Comparison of ENCODE assay signal across 15 cellular contexts in the genomic region with DNA sequence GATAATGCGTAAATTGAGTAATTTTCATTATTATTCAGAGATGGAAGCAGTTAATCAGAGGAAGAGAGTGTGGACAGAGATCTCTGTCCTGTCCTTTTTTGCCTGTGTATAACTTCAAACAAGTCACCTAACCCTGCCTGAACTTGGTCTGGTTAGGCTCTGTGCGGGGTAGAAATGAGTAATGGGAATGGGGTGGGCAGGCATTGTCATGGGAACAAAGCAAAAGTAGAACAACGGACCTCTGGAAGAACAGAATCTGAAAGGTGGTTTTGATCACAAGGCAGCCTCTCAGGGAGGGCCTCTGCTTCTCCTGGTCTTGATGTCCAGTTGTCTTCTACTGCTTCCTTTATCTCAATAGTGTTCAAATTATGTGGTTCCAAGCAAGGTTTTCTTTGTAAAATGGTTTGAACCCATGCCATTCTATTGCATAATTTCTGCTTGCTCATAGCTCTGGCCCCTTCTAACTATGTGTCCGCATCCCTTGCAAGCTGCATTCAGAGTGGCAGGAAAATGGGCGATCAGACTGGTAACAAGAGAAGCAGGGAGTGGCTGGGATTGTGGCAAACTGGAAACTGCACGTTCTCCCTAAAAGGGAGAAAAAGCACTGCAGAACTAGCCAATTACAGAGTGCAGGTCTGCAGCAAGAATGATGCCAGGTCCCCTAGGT.
A peak's percentile ranks its signal among the peaks of the same experiment; 100 is the strongest.
DNase-seq lines count a peak whose midpoint lies in the region; ATAC-seq, FAIRE-seq and TF ChIP-seq lines count a peak whose summit lies in the region.
"Had no signal": no experiment of that assay in that cellular context is flagged by ENCODE, and none has a peak within 500 bp of the region (broad histone marks: within the 10 kb centered on the region; RNA-seq: fewer than 3 reads in every experiment).

No MANE protein-coding gene starts in this region.

- no peak overlapping the region for H3K4me3 Mint-ChIP-seq in activated T-cell treated with anti-CD3 and anti-CD28 coated beads, Interleukin-2, amount 50 U/mL, for 24 hours
- H3K4me3 Mint-ChIP-seq: T-helper 17 cell had no signal

- H3K36me3 ChIP-seq in fibroblast of lung (ENCODE audit: control insufficient read depth, insufficient read depth, low read length) (no peaks in the 10 kb centered on the region), HepG2 (replicated peaks in 1 of 2; ENCODE audit: control insufficient read depth in 1 of 2, insufficient read depth in 2 of 2, low read length in 2 of 2) (no peaks in the 10 kb centered on the region)
- H3K36me3 ChIP-seq: neutrophil, upper lobe of left lung had no signal

- H3K4me1 Mint-ChIP-seq in activated T-cell treated with anti-CD3 and anti-CD28 coated beads, Interleukin-2, amount 50 U/mL, for 24 hours (ENCODE audit: low read depth) = peaks cover 14% of the 10 kb centered on the region

- H2AFZ ChIP-seq in fibroblast of lung (ENCODE audit: low read length) = no peak overlapping the region
- H2AFZ ChIP-seq in HepG2 (ENCODE audit: low read length) = no peak overlapping the region

- H3K4me2 ChIP-seq in fibroblast of lung (ENCODE audit: extremely low read depth, insufficient read depth, low read length) = no peak overlapping the region
- no peak overlapping the region for H3K4me2 ChIP-seq in HepG2 (ENCODE audit: low read depth, low read length)

- intact Hi-C loops in HepG2 (cut with micrococcal nuclease; ENCODE audit: unreplicated experiment) = no loop called here

- TF ChIP-seq RAD21 in HepG2 (CRISPR knock-in tag; IDR thresholded peaks at IDR 0.05) = no peak

- H3K9me3 ChIP-seq in fibroblast of lung (ENCODE audit: control insufficient read depth, insufficient read depth, low read depth, low read length) = no peaks in the 10 kb centered on the region
- no peaks in the 10 kb centered on the region for H3K9me3 ChIP-seq in HepG2 (ENCODE audit: low read length)
- H3K9me3 ChIP-seq: neutrophil, upper lobe of left lung had no signal

- no peak overlapping the region for H3K4me3 ChIP-seq in fibroblast of lung (replicated peaks in 1 of 4; ENCODE audit: control extremely low read depth in 1 of 4, insufficient read depth in 1 of 4, low read depth in 3 of 4, low read length in 4 of 4)
- H3K4me3 ChIP-seq in HepG2 (replicated peaks in 1 of 3; ENCODE audit: insufficient read depth in 1 of 3, low read depth in 2 of 3, low read length in 3 of 3) = no peak overlapping the region
- H3K4me3 ChIP-seq: coronary artery, K562, upper lobe of left lung had no signal

- no peak overlapping the region for H3K9ac ChIP-seq in fibroblast of lung (ENCODE audit: insufficient read depth, low read length)
- no peak overlapping the region for H3K9ac ChIP-seq in HepG2 (ENCODE audit: insufficient read depth, low read depth, low read length)

- TF ChIP-seq POLR2A in HepG2 (IDR thresholded peaks at IDR 0.05; ENCODE audit: insufficient read depth in 1 of 2, low read depth in 2 of 2, low read length in 2 of 2) = no peak

- no peak overlapping the region for H3K27ac Mint-ChIP-seq in activated T-cell treated with anti-CD3 and anti-CD28 coated beads, Interleukin-2, amount 50 U/mL, for 24 hours
- H3K27ac Mint-ChIP-seq: T-helper 17 cell had no signal

- ATAC-seq in HepG2 = no peak
- ATAC-seq: K562, T-helper 17 cell had no signal

- DNase-seq in NCI-H748 (lab: John Stamatoyannopoulos, UW; ENCODE audit: unreplicated experiment) (peak; percentile 32), NCI-H748 treated with DMSO at 0.1 percent for 48 hours (lab: John Stamatoyannopoulos, UW) (no peak), RPMI7951 (ENCODE audit: low read depth) (peak; percentile 85), fibroblast of lung (ENCODE audit: low read depth in 2 of 2) (peak; percentile 87 to 97), stromal cell of bone marrow (ENCODE audit: low read depth) (peak; percentile 85), HepG2 (ENCODE audit: low spot score) (no peak), SHP77 (lab: John Stamatoyannopoulos, UW) (no peak)
- no peak for DNase-seq in activated T-cell treated with anti-CD3 and anti-CD28 coated beads, Interleukin-2, amount 50 U/mL, for 24 hours
- DNase-seq: 8988T; activated naive CD4-positive, alpha-beta T cell treated with Interleukin-2 at 50 U/mL for 16 hours; T-helper 17 cell; upper lobe of left lung had no signal

- no peaks in the 10 kb centered on the region for H4K20me1 ChIP-seq in fibroblast of lung (ENCODE audit: control insufficient read depth, extremely low read depth, insufficient read depth, low read length)
- H4K20me1 ChIP-seq in HepG2 (ENCODE audit: insufficient read depth, low read length) = peaks cover 3% of the 10 kb centered on the region; the same call in 1 of the 2 replicates

- in situ Hi-C loops in HepG2 (cut with HindIII; ENCODE audit: extremely low pct_ligation_motif_present, low pct_unique_long_range_greater_than_20kb) = no loop called here

- peaks cover 2% of the 10 kb centered on the region for H3K4me1 ChIP-seq in fibroblast of lung (ENCODE audit: control insufficient read depth, extremely low read depth, insufficient read depth, low read length)
- no peaks in the 10 kb centered on the region for H3K4me1 ChIP-seq in HepG2 (ENCODE audit: insufficient read depth, low read length)

- peaks cover 6% of the 10 kb centered on the region for H3K27me3 ChIP-seq in fibroblast of lung (ENCODE audit: control insufficient read depth, insufficient read depth, low read length)
- H3K27me3 ChIP-seq in HepG2 (ENCODE audit: control insufficient read depth in 1 of 2, insufficient read depth in 2 of 2, low read length in 2 of 2) = peaks cover 3 to 26% of the 10 kb centered on the region in 2 experiments; a peak in 4 of 5 replicates

- H3K27me3 Mint-ChIP-seq in activated T-cell treated with anti-CD3 and anti-CD28 coated beads, Interleukin-2, amount 50 U/mL, for 24 hours = peaks cover 68% of the 10 kb centered on the region

- 33% methylated on average over 6 of the region's 6 CpGs for WGBS in HepG2 (ENCODE audit: low lambda C conversion rate)

- H3K36me3 Mint-ChIP-seq in activated T-cell treated with anti-CD3 and anti-CD28 coated beads, Interleukin-2, amount 50 U/mL, for 24 hours (ENCODE audit: low read depth) = peaks cover 2% of the 10 kb centered on the region

- POLR2A ChIA-PET in HepG2 (lab: Yijun Ruan, JAX) = no interaction called here

- no peak for TF ChIP-seq CTCF in fibroblast of lung (conservative IDR thresholded peaks at IDR 0.05 in 1 of 2, IDR thresholded peaks at IDR 0.05 in 1 of 2; ENCODE audit: low read depth in 1 of 2, low read length in 2 of 2)
- no peak for TF ChIP-seq CTCF in HepG2 (CRISPR knock-in tag; IDR thresholded peaks at IDR 0.05)

- CTCF ChIA-PET in HepG2 (lab: Yijun Ruan, JAX; ENCODE audit: low intra/inter-chr PET ratio, low total read pairs) = no interaction called here

- no peak for FAIRE-seq in HepG2 (lab: Jason Lieb, UNC)
- FAIRE-seq: K562 had no signal

- no TSS peak for BruUV-seq in HepG2 (replicated peaks; lab: Mats Ljungman, UMichigan)

- no peak for TF ChIP-seq EP300 in HepG2 (IDR thresholded peaks at IDR 0.05; ENCODE audit: low read depth in 2 of 2, low read length in 2 of 2)
- TF ChIP-seq EP300 in HepG2 (CRISPR knock-in tag; IDR thresholded peaks at IDR 0.05; ENCODE audit: borderline replicate concordance) = no peak

- H3K27ac ChIP-seq in fibroblast of lung (ENCODE audit: insufficient read depth, low read length) (no peak overlapping the region), HepG2 (ENCODE audit: extremely low read length, insufficient read depth, low read length) (no peak overlapping the region)
- H3K27ac ChIP-seq: neutrophil, upper lobe of left lung had no signal

- H3K79me2 ChIP-seq in fibroblast of lung (ENCODE audit: control insufficient read depth, insufficient read depth, low read length) (no peaks in the 10 kb centered on the region), HepG2 (ENCODE audit: insufficient read depth, low read length) (no peaks in the 10 kb centered on the region)

- no peaks in the 10 kb centered on the region for H3K9me3 Mint-ChIP-seq in activated T-cell treated with anti-CD3 and anti-CD28 coated beads, Interleukin-2, amount 50 U/mL, for 24 hours

TF ChIP-seq in HepG2, 621 proteins besides CTCF, POLR2A, EP300 and RAD21 (continues in another document):
- no peak for TF ChIP-seq ZNF749 (CRISPR knock-in tag; IDR thresholded peaks at IDR 0.05; ENCODE audit: borderline replicate concordance)
- no peak for TF ChIP-seq MTA3 (CRISPR knock-in tag; IDR thresholded peaks at IDR 0.05)
- TF ChIP-seq KDM5A (IDR thresholded peaks at IDR 0.05; ENCODE audit: borderline replicate concordance, low read length) = no peak
- TF ChIP-seq AGO1 (IDR thresholded peaks at IDR 0.05; ENCODE audit: low read depth, low read length, poor library complexity, severe bottlenecking) = no peak
- TF ChIP-seq, protein P1, sequence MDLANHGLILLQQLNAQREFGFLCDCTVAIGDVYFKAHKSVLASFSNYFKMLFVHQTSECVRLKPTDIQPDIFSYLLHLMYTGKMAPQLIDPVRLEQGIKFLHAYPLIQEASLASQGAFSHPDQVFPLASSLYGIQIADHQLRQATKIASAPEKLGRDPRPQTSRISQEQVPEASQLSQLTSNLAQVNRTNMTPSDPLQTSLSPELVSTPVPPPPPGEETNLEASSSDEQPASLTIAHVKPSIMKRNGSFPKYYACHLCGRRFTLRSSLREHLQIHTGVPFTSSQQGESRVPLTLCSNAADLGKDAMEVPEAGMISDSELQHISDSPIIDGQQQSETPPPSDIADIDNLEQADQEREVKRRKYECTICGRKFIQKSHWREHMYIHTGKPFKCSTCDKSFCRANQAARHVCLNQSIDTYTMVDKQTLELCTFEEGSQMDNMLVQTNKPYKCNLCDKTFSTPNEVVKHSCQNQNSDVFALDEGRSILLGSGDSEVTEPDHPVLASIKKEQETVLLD (CRISPR knock-in tag; IDR thresholded peaks at IDR 0.05; ENCODE audit: low read depth) = no peak
- no peak for TF ChIP-seq KAT7 (CRISPR knock-in tag; IDR thresholded peaks at IDR 0.05; ENCODE audit: borderline replicate concordance)
- TF ChIP-seq, protein P2, sequence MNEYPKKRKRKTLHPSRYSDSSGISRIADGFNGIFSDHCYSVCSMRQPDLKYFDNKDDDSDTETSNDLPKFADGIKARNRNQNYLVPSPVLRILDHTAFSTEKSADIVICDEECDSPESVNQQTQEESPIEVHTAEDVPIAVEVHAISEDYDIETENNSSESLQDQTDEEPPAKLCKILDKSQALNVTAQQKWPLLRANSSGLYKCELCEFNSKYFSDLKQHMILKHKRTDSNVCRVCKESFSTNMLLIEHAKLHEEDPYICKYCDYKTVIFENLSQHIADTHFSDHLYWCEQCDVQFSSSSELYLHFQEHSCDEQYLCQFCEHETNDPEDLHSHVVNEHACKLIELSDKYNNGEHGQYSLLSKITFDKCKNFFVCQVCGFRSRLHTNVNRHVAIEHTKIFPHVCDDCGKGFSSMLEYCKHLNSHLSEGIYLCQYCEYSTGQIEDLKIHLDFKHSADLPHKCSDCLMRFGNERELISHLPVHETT (CRISPR knock-in tag; conservative IDR thresholded peaks at IDR 0.05) = no peak
- TF ChIP-seq RFX1 (IDR thresholded peaks at IDR 0.05) = no peak
- no peak for TF ChIP-seq SOX5 (CRISPR knock-in tag; IDR thresholded peaks at IDR 0.05; ENCODE audit: borderline replicate concordance)
- TF ChIP-seq ATF1 (CRISPR knock-in tag; IDR thresholded peaks at IDR 0.05) = no peak

Comparison
In these comparisons a context has a peak if more than half of its experiments do, and no peak if none do; other contexts are left out.
1. DNase-seq: peak in NCI-H748 (single experiment), RPMI7951 (single experiment), fibroblast of lung (2 of 2) and stromal cell of bone marrow (single experiment); none in NCI-H748 treated with DMSO at 0.1 percent for 48 hours (single experiment), HepG2 (single experiment), activated T-cell treated with anti-CD3 and anti-CD28 coated beads, Interleukin-2, amount 50 U/mL, for 24 hours (single experiment) and SHP77 (0 of 2).